Comparison of ENCODE assay signal across 1 cellular context in genomic region chr7:44244282-44244681, GRCh38.
A peak's percentile ranks its signal among the peaks of the same experiment; 100 is the strongest.
TF ChIP-seq lines count a peak whose summit lies in the region.

No MANE protein-coding gene starts in this region.

TF ChIP-seq in HepG2, 621 proteins besides CTCF, POLR2A, EP300 and RAD21 (continued from another document):
- TF ChIP-seq ZNF557 (CRISPR knock-in tag; IDR thresholded peaks at IDR 0.05) = no peak
- TF ChIP-seq HNRNPL (IDR thresholded peaks at IDR 0.05; ENCODE audit: low read depth, low read length) = 0 out of 2 replicates have a peak, but pooled peaks have one; percentile 30
TF ChIP-seq in HepG2: peak in this region for 2.
